In the genomic region with DNA sequence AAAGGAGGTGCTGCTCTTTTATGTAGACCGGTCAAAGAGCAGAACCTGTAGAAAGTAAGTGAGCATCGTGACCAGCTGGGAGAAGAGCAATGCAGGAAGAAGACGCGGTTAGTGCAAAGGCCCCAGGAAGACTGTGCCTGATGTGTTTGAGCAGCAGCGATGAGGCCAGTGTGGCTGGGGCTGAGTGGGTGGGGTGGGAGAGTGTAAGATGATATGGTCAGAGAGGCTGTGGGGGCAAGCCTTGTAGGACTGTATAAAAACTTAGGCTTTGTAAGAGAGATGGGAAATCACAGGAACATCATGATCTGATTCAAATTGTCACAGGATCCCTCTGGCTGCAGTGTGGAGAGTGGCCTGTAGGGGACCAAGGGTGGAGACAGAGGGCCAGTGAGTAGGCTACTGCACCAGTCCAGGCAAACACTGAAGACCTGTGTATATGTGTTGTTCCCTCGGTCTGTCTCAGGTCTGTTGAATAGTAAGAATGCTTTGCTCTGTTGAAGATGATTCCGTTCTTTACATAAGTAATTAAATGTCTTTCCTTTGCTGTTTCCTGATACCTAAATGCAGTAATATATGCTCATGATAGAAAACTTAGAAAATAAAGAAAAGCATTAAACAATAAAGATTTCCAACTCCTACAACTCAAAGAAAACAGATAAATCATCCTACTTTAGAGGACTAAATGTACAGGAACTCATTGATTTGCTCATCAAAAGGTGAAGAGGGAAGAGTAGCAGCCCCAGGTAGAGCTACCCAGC, we compare ENCODE assay signal across 10 cellular contexts. TPM values are rescaled to one million over a fixed set of nuclear protein-coding genes. Genes with fewer than 3 reads are reported as not detected.
A peak's percentile ranks its signal among the peaks of the same experiment; 100 is the strongest.
DNase-seq lines count a peak whose midpoint lies in the region; ATAC-seq, FAIRE-seq and TF ChIP-seq lines count a peak whose summit lies in the region.
"Had no signal": no experiment of that assay in that cellular context is flagged by ENCODE, and none has a peak within 500 bp of the region (broad histone marks: within the 10 kb centered on the region; RNA-seq: fewer than 3 reads in every experiment).

No MANE protein-coding gene starts in this region.

- no peak overlapping the region for H4K5ac ChIP-seq in H1 (ENCODE audit: insufficient read length, low read depth, low read length)

- no peak overlapping the region for H2AK5ac ChIP-seq in H1 (ENCODE audit: low read depth, low read length)

- peak; percentile 45 for DNase-seq in DMS 273 (lab: John Stamatoyannopoulos, UW; ENCODE audit: unreplicated experiment)
- no peak for DNase-seq in DMS 273 treated with DMSO at 0.1 percent for 48 hours (lab: John Stamatoyannopoulos, UW)
- no peak for DNase-seq in HFF-Myc (ENCODE audit: extremely low read depth, low read depth)
- peak; percentile 83 for DNase-seq in SK-MEL-5 (ENCODE audit: low read depth, low spot score)
- peak in 1 of 2 experiments; percentile 81 for DNase-seq in H1 (ENCODE audit: low read depth in 1 of 2, low spot score in 2 of 2)
- DNase-seq in smooth muscle cell (lab: John Stamatoyannopoulos, UW; ENCODE audit: unreplicated experiment), result no peak
- no peak for DNase-seq in NCI-H2107 treated with DMSO at 0.1 percent for 48 hours (lab: John Stamatoyannopoulos, UW; ENCODE audit: unreplicated experiment)

- H3K14ac ChIP-seq in H1 (ENCODE audit: insufficient read length), result no peak overlapping the region

- H2AFZ ChIP-seq in H1 (ENCODE audit: low read length), result no peak overlapping the region
- no peak overlapping the region for H2AFZ ChIP-seq in smooth muscle cell (ENCODE audit: low read depth)

- no peak overlapping the region for H3K27ac ChIP-seq in H1 (ENCODE audit: low read depth, low read length)
- H3K27ac ChIP-seq in smooth muscle cell (ENCODE audit: low read depth), result no peak overlapping the region

- H2BK5ac ChIP-seq in H1 (ENCODE audit: low read depth, low read length), result no peak overlapping the region

- no peak overlapping the region for H2BK120ac ChIP-seq in H1 (replicated peaks; ENCODE audit: low read depth, low read length)

- no peak overlapping the region for H3K4me2 ChIP-seq in H1 (ENCODE audit: insufficient read depth in 1 of 2, low read depth in 2 of 2, low read length in 2 of 2)
- H3K4me2 ChIP-seq in smooth muscle cell, result no peak overlapping the region

- no peaks in the 10 kb centered on the region for H3K79me2 ChIP-seq in H1 (ENCODE audit: control insufficient read depth in 1 of 2, insufficient read depth in 2 of 2, low read length in 2 of 2)
- no peaks in the 10 kb centered on the region for H3K79me2 ChIP-seq in smooth muscle cell (ENCODE audit: low read depth)

- no peak for TF ChIP-seq EP300 in H1 (IDR thresholded peaks at IDR 0.05; ENCODE audit: borderline replicate concordance in 1 of 2, low read depth in 2 of 2, low read length in 2 of 2)

- H4K20me1 ChIP-seq in H1 (replicated peaks in 1 of 2; ENCODE audit: control insufficient read depth in 1 of 2, insufficient read depth in 2 of 2, low read length in 2 of 2), result no peaks in the 10 kb centered on the region
- H4K20me1 ChIP-seq in smooth muscle cell (ENCODE audit: low read depth), result no peaks in the 10 kb centered on the region

- POLR2A ChIA-PET in H1 (lab: Charles Lee; ENCODE audit: partially characterized antibody), result interaction anchor here (1.0 to 1.5 kb wide), 5 partner anchors 9 to 152 kb away, joined by 3 to 6 read pairs (median 4); a partner anchor contains a TSS

- CTCF ChIA-PET in H1 (lab: Charles Lee; ENCODE audit: partially characterized antibody), result interaction anchor here (0.6 to 16.4 kb wide), 19 partner anchors 11 to 325 kb away, joined by 3 to 317 read pairs (median 5); a partner anchor contains a TSS

- H2BK15ac ChIP-seq in H1 (ENCODE audit: low read length), result no peak overlapping the region

- H3K9ac ChIP-seq in H1 (replicated peaks in 1 of 4; ENCODE audit: extremely low read depth in 1 of 4, low read depth in 3 of 4, low read length in 3 of 4) (no peak overlapping the region), smooth muscle cell (ENCODE audit: low read depth) (no peak overlapping the region)

- H2BK20ac ChIP-seq in H1 (ENCODE audit: low read length), result no peak overlapping the region

- TF ChIP-seq CTCF in HFF-Myc (IDR thresholded peaks at IDR 0.05; ENCODE audit: low read depth, low read length, missing control alignments) (peak; percentile 69), H1 (IDR thresholded peaks at IDR 0.05; ENCODE audit: control extremely low read depth in 1 of 3, insufficient read depth in 1 of 3, low read depth in 1 of 3, low read length in 3 of 3) (peak; percentile 59 to 85 (median 81)), smooth muscle cell (IDR thresholded peaks at IDR 0.05; ENCODE audit: borderline replicate concordance, insufficient read depth, poor library complexity, severe bottlenecking) (peak; percentile 35)

- no peak overlapping the region for H3K23ac ChIP-seq in H1 (ENCODE audit: insufficient read length)

- no peak for FAIRE-seq in H1 (lab: Jason Lieb, UNC)
- FAIRE-seq: A204.1 had no signal

- no peak overlapping the region for H3K4me3 ChIP-seq in HFF-Myc (replicated peaks; ENCODE audit: low read depth, low read length)
- H3K4me3 ChIP-seq in H1 (ENCODE audit: extremely low read depth in 1 of 4, insufficient read depth in 2 of 4, low read depth in 3 of 4, low read length in 4 of 4), result no peak overlapping the region
- H3K4me3 ChIP-seq in smooth muscle cell, result no peak overlapping the region

- TF ChIP-seq POLR2A in H1 (IDR thresholded peaks at IDR 0.05; ENCODE audit: control extremely low read depth in 1 of 2, low read depth in 2 of 2, low read length in 2 of 2), result no peak

- H3K18ac ChIP-seq in H1 (ENCODE audit: extremely low read depth, low read length), result no peak overlapping the region

- H3K36me3 ChIP-seq in H1 (ENCODE audit: control insufficient read depth in 2 of 4, insufficient read depth in 4 of 4, low read length in 3 of 4), result no peaks in the 10 kb centered on the region
- H3K36me3 ChIP-seq in smooth muscle cell (ENCODE audit: low read depth), result no peaks in the 10 kb centered on the region

- no peak overlapping the region for H3K56ac ChIP-seq in H1 (replicated peaks; ENCODE audit: insufficient read length, low read depth, low read length)

- TF ChIP-seq RAD21 in H1 (IDR thresholded peaks at IDR 0.05 in 1 of 2, conservative IDR thresholded peaks at IDR 0.05 in 1 of 2; ENCODE audit: low read depth in 2 of 2, low read length in 2 of 2), result peak; percentile 30 to 44; a peak in 3 of 4 replicates

- no peak overlapping the region for H4K91ac ChIP-seq in H1 (replicated peaks; ENCODE audit: insufficient read length, low read length)

- H3K23me2 ChIP-seq in H1 (ENCODE audit: low read depth, low read length), result no peaks in the 10 kb centered on the region

- no peak for ATAC-seq in HG02588 (IDR thresholded peaks at IDR 0.05; ENCODE audit: unreplicated experiment)

- in situ Hi-C loops in SK-MEL-5 (cut with HindIII; ENCODE audit: low pct_unique_long_range_greater_than_20kb, low sequenced_read_pairs), result no loop called here

- WGBS in H1 (ENCODE audit: extremely low coverage in 1 of 2, insufficient coverage in 1 of 2, insufficient read length in 1 of 2, insufficient replicate concordance in 2 of 2, low coverage in 1 of 2, low lambda C conversion rate in 2 of 2, missing lambda C conversion rate in 1 of 2), 2 experiments, result 64% methylated on average over 7 of the region's 7 CpGs; no CpG with 5 or more reads in 1 of the 2 experiments
- WGBS in smooth muscle cell (ENCODE audit: low lambda C conversion rate), result 55% methylated on average over 7 of the region's 7 CpGs

- H3F3A ChIP-seq in smooth muscle cell (ENCODE audit: low read depth), result no peaks in the 10 kb centered on the region

- no peak overlapping the region for H3K4ac ChIP-seq in H1 (replicated peaks; ENCODE audit: insufficient read length, low read depth, low read length)

- H3K27me3 ChIP-seq in H1 (replicated peaks in 1 of 4; ENCODE audit: control insufficient read depth in 3 of 4, extremely low read depth in 1 of 4, insufficient read depth in 3 of 4, low read length in 3 of 4), result no peaks in the 10 kb centered on the region
- no peaks in the 10 kb centered on the region for H3K27me3 ChIP-seq in smooth muscle cell (ENCODE audit: low read depth)

- no peak overlapping the region for H4K8ac ChIP-seq in H1 (ENCODE audit: extremely low read depth, insufficient read depth, low read length)

- no peaks in the 10 kb centered on the region for H3K9me3 ChIP-seq in H1 (ENCODE audit: insufficient read depth in 2 of 2, low read depth in 1 of 2, low read length in 1 of 2)
- no peaks in the 10 kb centered on the region for H3K9me3 ChIP-seq in smooth muscle cell (replicated peaks; ENCODE audit: low read depth)

- no peak overlapping the region for H2BK12ac ChIP-seq in H1 (ENCODE audit: low read depth, low read length)

- H3K4me1 ChIP-seq in H1 (replicated peaks in 1 of 4; ENCODE audit: control insufficient read depth in 3 of 4, insufficient read depth in 4 of 4, low read length in 3 of 4) (no peaks in the 10 kb centered on the region), smooth muscle cell (ENCODE audit: low read depth) (no peaks in the 10 kb centered on the region)

- no peaks in the 10 kb centered on the region for H3K79me1 ChIP-seq in H1 (ENCODE audit: low read depth, low read length)

RNA-seq across cellular contexts. Expression of a gene that starts 23.6 kb away (rescaled TPM):
- not detected in 2 replicates for total RNA-seq in SK-MEL-5 (2014; rRNA removed; shearing (Covaris generic))
- polyA plus RNA-seq in SK-MEL-5 (2015; cell fraction: cytosol; rRNA removed), result not detected in 2 replicates
- not detected in 2 replicates for polyA plus RNA-seq in SK-MEL-5 (2015; cell fraction: nucleus; rRNA removed)
- 77.9 and 86.0 TPM in 2 replicates for total RNA-seq in H1 (2021; fragmentation: NEBNext Ultra II Directional; extraction: Animal tissue kit (Norgen Biotek cat#: 25700))
- 137 and 156 TPM in 2 replicates for polyA plus RNA-seq in H1 (2011; rRNA removed)
- 70.3 TPM for polyA plus RNA-seq in H1 (2011; cell fraction: cytosol; rRNA removed)
- 109 TPM for polyA plus RNA-seq in H1 (2011; cell fraction: nucleus; rRNA removed)
- polyA plus RNA-seq in H1 (2012, experiment 1 of 2), result 77.0 to 158 TPM (median 148 TPM) in 4 replicates
- 183 TPM for polyA plus RNA-seq in H1 (2012, experiment 2 of 2)
- 338 TPM for polyA plus RNA-seq in H1 (2013, experiment 1 of 2)
- 373 TPM for polyA plus RNA-seq in H1 (2013, experiment 2 of 2)
- 26.0 and 32.4 TPM in 2 replicates for polyA minus RNA-seq in H1 (2011; rRNA and poly(A)+ RNA removed)
- polyA minus RNA-seq in H1 (2011; cell fraction: cytosol; rRNA and poly(A)+ RNA removed), result 52.3 TPM
- 24.4 TPM for polyA minus RNA-seq in H1 (2011; cell fraction: nucleus; rRNA and poly(A)+ RNA removed)
- 3.0 and 5.7 TPM in 2 replicates for total RNA-seq in smooth muscle cell
- polyA plus RNA-seq in smooth muscle cell, result 9.5 and 42.9 TPM in 2 replicates
- polyA plus RNA-seq: neural cell had no signal

RNA-seq across cellular contexts. Expression of a gene that starts 30.0 kb away (rescaled TPM):
- 179 and 191 TPM in 2 replicates for total RNA-seq in SK-MEL-5 (2014; rRNA removed; shearing (Covaris generic))
- 451 and 485 TPM in 2 replicates for polyA plus RNA-seq in SK-MEL-5 (2015; cell fraction: cytosol; rRNA removed)
- polyA plus RNA-seq in SK-MEL-5 (2015; cell fraction: nucleus; rRNA removed), result 113 and 127 TPM in 2 replicates
- total RNA-seq in H1 (2021; fragmentation: NEBNext Ultra II Directional; extraction: Animal tissue kit (Norgen Biotek cat#: 25700)), result 64.3 and 66.0 TPM in 2 replicates
- 89.7 and 113 TPM in 2 replicates for polyA plus RNA-seq in H1 (2011; rRNA removed)
- 43.9 TPM for polyA plus RNA-seq in H1 (2011; cell fraction: cytosol; rRNA removed)
- polyA plus RNA-seq in H1 (2011; cell fraction: nucleus; rRNA removed), result 108 TPM
- 44.9 to 80.5 TPM (median 75.7 TPM) in 4 replicates for polyA plus RNA-seq in H1 (2012, experiment 1 of 2)
- polyA plus RNA-seq in H1 (2012, experiment 2 of 2), result 96.4 TPM
- 122 TPM for polyA plus RNA-seq in H1 (2013, experiment 1 of 2)
- 130 TPM for polyA plus RNA-seq in H1 (2013, experiment 2 of 2)
- 46.3 and 58.1 TPM in 2 replicates for polyA minus RNA-seq in H1 (2011; rRNA and poly(A)+ RNA removed)
- polyA minus RNA-seq in H1 (2011; cell fraction: cytosol; rRNA and poly(A)+ RNA removed), result 44.5 TPM
- 48.0 TPM for polyA minus RNA-seq in H1 (2011; cell fraction: nucleus; rRNA and poly(A)+ RNA removed)
- total RNA-seq in smooth muscle cell, result 90.7 and 99.5 TPM in 2 replicates
- 169 and 206 TPM in 2 replicates for polyA plus RNA-seq in smooth muscle cell

RNA-seq across cellular contexts. Expression of a gene that starts 37.9 kb away (rescaled TPM):
- 0.77 and 1.5 TPM in 2 replicates for total RNA-seq in SK-MEL-5 (2014; rRNA removed; shearing (Covaris generic))
- polyA plus RNA-seq in SK-MEL-5 (2015; cell fraction: cytosol; rRNA removed), result 7.0 and 8.7 TPM in 2 replicates
- 3.7 and 3.9 TPM in 2 replicates for polyA plus RNA-seq in SK-MEL-5 (2015; cell fraction: nucleus; rRNA removed)
- 50.1 and 55.8 TPM in 2 replicates for total RNA-seq in H1 (2021; fragmentation: NEBNext Ultra II Directional; extraction: Animal tissue kit (Norgen Biotek cat#: 25700))
- polyA plus RNA-seq in H1 (2011; rRNA removed) (95.5 and 96.3 TPM in 2 replicates), smooth muscle cell (2.9 and 11.0 TPM in 2 replicates)
- 85.0 TPM for polyA plus RNA-seq in H1 (2011; cell fraction: cytosol; rRNA removed)
- polyA plus RNA-seq in H1 (2011; cell fraction: nucleus; rRNA removed), result 66.6 TPM
- polyA plus RNA-seq in H1 (2012, experiment 1 of 2), result 48.7 to 57.4 TPM (median 52.4 TPM) in 4 replicates
- 63.4 TPM for polyA plus RNA-seq in H1 (2012, experiment 2 of 2)
- 42.3 TPM for polyA plus RNA-seq in H1 (2013, experiment 1 of 2)
- 39.7 TPM for polyA plus RNA-seq in H1 (2013, experiment 2 of 2)
- 44.8 and 54.0 TPM in 2 replicates for polyA minus RNA-seq in H1 (2011; rRNA and poly(A)+ RNA removed)
- polyA minus RNA-seq in H1 (2011; cell fraction: cytosol; rRNA and poly(A)+ RNA removed), result 20.8 TPM
- polyA minus RNA-seq in H1 (2011; cell fraction: nucleus; rRNA and poly(A)+ RNA removed), result 23.7 TPM
- total RNA-seq in smooth muscle cell, result 5.9 and 6.4 TPM in 2 replicates

Comparison
In these comparisons a context has a peak if more than half of its experiments do, and no peak if none do; other contexts are left out.
1. DNase-seq: peak in DMS 273 (single experiment) and SK-MEL-5 (single experiment); none in DMS 273 treated with DMSO at 0.1 percent for 48 hours (single experiment), HFF-Myc (single experiment), smooth muscle cell (single experiment) and NCI-H2107 treated with DMSO at 0.1 percent for 48 hours (single experiment).
2. RNA of a gene that starts 23.6 kb away (total RNA-seq): 77.9 to 86.0 TPM in H1; 3.0 to 5.7 TPM in smooth muscle cell and not detected in SK-MEL-5; every median in the first group is over 10 times any median in the second.
3. Peak in every context shown above with its lines, with median percentiles within 50 percentile points of each other: CTCF ChIP-seq.